In genomic region chr2:211248841-211249240, GRCh38 we compare ENCODE assay signal across 1 cellular context.
TF ChIP-seq lines count a peak whose summit lies in the region.

No MANE protein-coding gene starts in this region.

TF ChIP-seq in HCT116, 20 proteins besides CTCF, POLR2A, EP300 and RAD21 (continued from another document):
- TF ChIP-seq, protein P1, sequence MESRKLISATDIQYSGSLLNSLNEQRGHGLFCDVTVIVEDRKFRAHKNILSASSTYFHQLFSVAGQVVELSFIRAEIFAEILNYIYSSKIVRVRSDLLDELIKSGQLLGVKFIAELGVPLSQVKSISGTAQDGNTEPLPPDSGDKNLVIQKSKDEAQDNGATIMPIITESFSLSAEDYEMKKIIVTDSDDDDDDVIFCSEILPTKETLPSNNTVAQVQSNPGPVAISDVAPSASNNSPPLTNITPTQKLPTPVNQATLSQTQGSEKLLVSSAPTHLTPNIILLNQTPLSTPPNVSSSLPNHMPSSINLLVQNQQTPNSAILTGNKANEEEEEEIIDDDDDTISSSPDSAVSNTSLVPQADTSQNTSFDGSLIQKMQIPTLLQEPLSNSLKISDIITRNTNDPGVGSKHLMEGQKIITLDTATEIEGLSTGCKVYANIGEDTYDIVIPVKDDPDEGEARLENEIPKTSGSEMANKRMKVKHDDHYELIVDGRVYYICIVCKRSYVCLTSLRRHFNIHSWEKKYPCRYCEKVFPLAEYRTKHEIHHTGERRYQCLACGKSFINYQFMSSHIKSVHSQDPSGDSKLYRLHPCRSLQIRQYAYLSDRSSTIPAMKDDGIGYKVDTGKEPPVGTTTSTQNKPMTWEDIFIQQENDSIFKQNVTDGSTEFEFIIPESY (IDR thresholded peaks at IDR 0.05; ENCODE audit: extremely low read depth, insufficient replicate concordance, low read length) = no peak
- TF ChIP-seq TCF7L2 (IDR thresholded peaks at IDR 0.05; ENCODE audit: borderline replicate concordance, extremely low read depth, insufficient read depth, insufficient read length) (no peak), CBX3 (IDR thresholded peaks at IDR 0.05; ENCODE audit: low read depth) (no peak), POLR2AphosphoS5 (IDR thresholded peaks at IDR 0.05; ENCODE audit: low read depth, low read length) (no peak), SP1 (IDR thresholded peaks at IDR 0.05; ENCODE audit: low read depth) (no peak)
